Comparison of ENCODE assay signal across 11 cellular contexts in genomic region chr9:92723299-92723625, GRCh38. TPM values are rescaled to one million over a fixed set of nuclear protein-coding genes. Genes with fewer than 3 reads are reported as not detected.
A peak's percentile ranks its signal among the peaks of the same experiment; 100 is the strongest.
DNase-seq lines count a peak whose midpoint lies in the region; FAIRE-seq and TF ChIP-seq lines count a peak whose summit lies in the region.
"Had no signal": no experiment of that assay in that cellular context is flagged by ENCODE, and none has a peak within 500 bp of the region (broad histone marks: within the 10 kb centered on the region; RNA-seq: fewer than 3 reads in every experiment).

No MANE protein-coding gene starts in this region.

- peaks cover 58% of the 10 kb centered on the region for H3K79me1 ChIP-seq in mesenchymal stem cell (replicated peaks; ENCODE audit: low read length, poor library complexity, severe bottlenecking)

- no peak for FAIRE-seq in HTR-8/SVneo (lab: Jason Lieb, UNC)
- FAIRE-seq: islet of Langerhans had no signal

- WGBS in mesenchymal stem cell: 81% methylated on average over 3 of the region's 3 CpGs

- no peak overlapping the region for H2BK120ac ChIP-seq in mesenchymal stem cell (ENCODE audit: low read depth, low read length)

- H3K4me2 ChIP-seq in mesenchymal stem cell (ENCODE audit: low read length, poor library complexity, severe bottlenecking): no peak overlapping the region

- H2BK12ac ChIP-seq in mesenchymal stem cell (ENCODE audit: low read length in 2 of 2): no peak overlapping the region

- no peaks in the 10 kb centered on the region for H3K9me3 ChIP-seq in mesenchymal stem cell (ENCODE audit: control insufficient read depth, low read length)

- H3K36me3 ChIP-seq in mesenchymal stem cell (ENCODE audit: control insufficient read depth in 1 of 2, insufficient read depth in 2 of 2, low read depth in 1 of 2, low read length in 2 of 2): peaks cover 77 to 83% of the 10 kb centered on the region in 2 experiments

- DNase-seq in AG08395 (ENCODE audit: low spot score) (peak; percentile 58), NCI-H1105 (lab: John Stamatoyannopoulos, UW) (peak; percentile 73), choroid plexus epithelial cell (ENCODE audit: low read depth) (peak; percentile 19), mesenchymal stem cell (peak; percentile 72), HTR-8/SVneo (ENCODE audit: insufficient read length, low spot score) (no peak), cortex of kidney (lab: John Stamatoyannopoulos, UW) (no peak), cerebellar cortex (ENCODE audit: low spot score) (no peak)
- DNase-seq in activated CD4-positive, alpha-beta T cell treated with anti-CD3 and anti-CD28 coated beads for 1 hour: no peak
- DNase-seq: T1000 had no signal

- H3K14ac ChIP-seq in mesenchymal stem cell (ENCODE audit: low read length in 2 of 2): no peak overlapping the region

- no peak overlapping the region for H3K27ac ChIP-seq in mesenchymal stem cell (ENCODE audit: low read length, poor library complexity, severe bottlenecking)

- H3K23ac ChIP-seq in mesenchymal stem cell (ENCODE audit: low read length in 2 of 2): no peak overlapping the region

- H2AFZ ChIP-seq in mesenchymal stem cell (ENCODE audit: low read depth, low read length): no peak overlapping the region

- H4K91ac ChIP-seq in mesenchymal stem cell (ENCODE audit: low read length): no peak overlapping the region

- no peak overlapping the region for H2AK5ac ChIP-seq in mesenchymal stem cell (ENCODE audit: low read length, severe bottlenecking)

- no peak overlapping the region for H2BK15ac ChIP-seq in mesenchymal stem cell (ENCODE audit: low read depth, poor library complexity, severe bottlenecking)

- no peak for TF ChIP-seq CTCF in choroid plexus epithelial cell (conservative IDR thresholded peaks at IDR 0.05; ENCODE audit: low read depth, low read length)

- peaks cover 20% of the 10 kb centered on the region for H3K4me1 ChIP-seq in mesenchymal stem cell (ENCODE audit: control insufficient read depth, insufficient read depth, low read depth, low read length)

- no peak overlapping the region for H3K18ac ChIP-seq in mesenchymal stem cell (ENCODE audit: low read depth in 1 of 2, low read length in 2 of 2)

- no peak overlapping the region for H4K8ac ChIP-seq in mesenchymal stem cell (ENCODE audit: low read length)

- no peak overlapping the region for H2BK5ac ChIP-seq in mesenchymal stem cell (ENCODE audit: low read depth, low read length, poor library complexity, severe bottlenecking)

- H3K9ac ChIP-seq in mesenchymal stem cell (ENCODE audit: low read length): no peak overlapping the region

- no peak overlapping the region for H3K4ac ChIP-seq in mesenchymal stem cell (ENCODE audit: low read depth in 1 of 2, low read length in 2 of 2)

- no peaks in the 10 kb centered on the region for H3K27me3 ChIP-seq in mesenchymal stem cell (ENCODE audit: control insufficient read depth in 1 of 2, insufficient read depth in 1 of 2, low read length in 2 of 2)
- H3K27me3 ChIP-seq: dorsolateral prefrontal cortex had no signal

- no peak overlapping the region for H3K4me3 ChIP-seq in choroid plexus epithelial cell (ENCODE audit: low read depth, low read length)
- no peak overlapping the region for H3K4me3 ChIP-seq in mesenchymal stem cell (ENCODE audit: insufficient read depth in 1 of 2, low read depth in 1 of 2, low read length in 2 of 2)

RNA-seq across cellular contexts. Expression of gene BICD2, which starts 41.4 kb away (rescaled TPM):
- 20.1 TPM for polyA plus RNA-seq in mesenchymal stem cell (2013, experiment 1 of 2)
- polyA plus RNA-seq in mesenchymal stem cell (2013, experiment 2 of 2): 19.2 TPM

RNA-seq across cellular contexts. Expression of gene IPPK, which starts 53.3 kb away (rescaled TPM):
- polyA plus RNA-seq in mesenchymal stem cell (2013, experiment 1 of 2): 4.5 TPM
- 4.7 TPM for polyA plus RNA-seq in mesenchymal stem cell (2013, experiment 2 of 2)

Comparison
In these comparisons a context has a peak if more than half of its experiments do, and no peak if none do; other contexts are left out.
1. DNase-seq: peak in AG08395 (single experiment), NCI-H1105 (single experiment), choroid plexus epithelial cell (single experiment) and mesenchymal stem cell (single experiment); none in activated CD4-positive, alpha-beta T cell treated with anti-CD3 and anti-CD28 coated beads for 1 hour (single experiment), HTR-8/SVneo (single experiment), cortex of kidney (single experiment) and cerebellar cortex (single experiment).